ENCODE assay signal across 1 cellular context in the genomic region with DNA sequence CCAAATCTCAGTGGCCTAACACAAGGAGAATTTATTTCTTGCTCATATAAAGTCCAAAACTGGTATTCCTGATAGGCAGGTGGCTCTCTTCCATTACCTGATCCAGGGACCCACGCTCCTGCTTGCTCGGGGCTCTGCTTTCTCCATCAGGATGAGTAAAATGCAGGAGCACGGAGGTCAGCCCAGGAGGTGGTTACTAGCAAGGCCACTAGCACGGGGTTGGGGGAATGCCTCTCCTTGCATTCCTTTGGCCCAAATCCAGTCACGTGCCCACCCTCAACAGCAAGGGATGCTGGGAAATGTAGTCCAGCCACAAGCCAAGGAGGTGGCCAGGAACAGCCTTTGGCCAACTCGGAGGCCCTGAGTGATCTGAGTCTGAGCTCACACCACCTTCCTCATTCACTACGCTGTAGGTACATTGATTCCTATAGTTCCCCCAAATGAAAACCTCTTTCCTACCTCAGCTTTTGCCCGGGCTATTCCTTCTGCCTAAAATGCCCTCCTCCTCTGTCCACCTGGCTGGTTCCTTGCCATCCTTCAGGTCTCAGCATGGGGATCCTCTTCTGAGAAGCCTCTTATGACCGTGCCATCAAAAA.
TF ChIP-seq lines count a peak whose summit lies in the region.

No MANE protein-coding gene starts in this region.

TF ChIP-seq in HepG2, 621 proteins besides CTCF, POLR2A, EP300 and RAD21 (continued from another document and continues in another):
- TF ChIP-seq MED8 (CRISPR knock-in tag; IDR thresholded peaks at IDR 0.05; ENCODE audit: insufficient replicate concordance) = no peak
- no peak; a peak in 1 of 4 replicates for TF ChIP-seq HMGXB4 (CRISPR knock-in tag; IDR thresholded peaks at IDR 0.05; ENCODE audit: borderline replicate concordance in 1 of 2, low read depth in 1 of 2)
- TF ChIP-seq AGO2 (optimal IDR thresholded peaks at IDR 0.05; ENCODE audit: low read depth, low read length) = no peak
- peak; percentile 65 for TF ChIP-seq YY1 (IDR thresholded peaks at IDR 0.05; ENCODE audit: insufficient read depth, insufficient replicate concordance, low read depth, low read length)
- TF ChIP-seq EHMT2 (IDR thresholded peaks at IDR 0.05; ENCODE audit: borderline replicate concordance, low read depth, low read length) = no peak; the same call in 1 of the 2 replicates
- peak; percentile 64 for TF ChIP-seq ZNF331 (CRISPR knock-in tag; IDR thresholded peaks at IDR 0.05)
- no peak for TF ChIP-seq KDM1A (CRISPR knock-in tag; IDR thresholded peaks at IDR 0.05)
- no peak for TF ChIP-seq SYNCRIP (IDR thresholded peaks at IDR 0.05; ENCODE audit: insufficient read depth, low read depth, low read length)
- no peak for TF ChIP-seq NR2F1 (CRISPR knock-in tag; IDR thresholded peaks at IDR 0.05)
- no peak for TF ChIP-seq DPF2 (CRISPR knock-in tag; IDR thresholded peaks at IDR 0.05; ENCODE audit: borderline replicate concordance, low read depth)
- TF ChIP-seq SP140L (CRISPR knock-in tag; IDR thresholded peaks at IDR 0.05; ENCODE audit: borderline replicate concordance) = no peak
- TF ChIP-seq ZNF160 (CRISPR knock-in tag; IDR thresholded peaks at IDR 0.05) = no peak
- TF ChIP-seq ZNF720 (CRISPR knock-in tag; IDR thresholded peaks at IDR 0.05) = no peak
- TF ChIP-seq SATB2 (CRISPR knock-in tag; IDR thresholded peaks at IDR 0.05) = no peak
- peak; percentile 34; the same call in 1 of the 2 replicates for TF ChIP-seq HOMEZ (CRISPR knock-in tag; IDR thresholded peaks at IDR 0.05; ENCODE audit: low read depth)
- TF ChIP-seq, protein P1, sequence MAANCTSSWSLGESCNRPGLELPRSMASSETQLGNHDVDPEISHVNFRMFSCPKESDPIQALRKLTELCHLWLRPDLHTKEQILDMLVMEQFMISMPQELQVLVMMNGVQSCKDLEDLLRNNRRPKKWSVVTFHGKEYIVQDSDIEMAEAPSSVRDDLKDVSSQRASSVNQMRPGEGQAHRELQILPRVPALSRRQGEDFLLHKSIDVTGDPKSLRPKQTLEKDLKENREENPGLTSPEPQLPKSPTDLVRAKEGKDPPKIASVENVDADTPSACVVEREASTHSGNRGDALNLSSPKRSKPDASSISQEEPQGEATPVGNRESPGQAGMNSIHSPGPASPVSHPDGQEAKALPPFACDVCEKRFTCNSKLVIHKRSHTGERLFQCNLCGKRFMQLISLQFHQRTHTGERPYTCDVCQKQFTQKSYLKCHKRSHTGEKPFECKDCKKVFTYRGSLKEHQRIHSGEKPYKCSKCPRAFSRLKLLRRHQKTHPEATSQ (CRISPR knock-in tag; IDR thresholded peaks at IDR 0.05; ENCODE audit: borderline replicate concordance) = no peak
- no peak for TF ChIP-seq GABPA (IDR thresholded peaks at IDR 0.05; ENCODE audit: low read depth, low read length)
- peak; percentile 66 for TF ChIP-seq GABPA (CRISPR knock-in tag; IDR thresholded peaks at IDR 0.05; ENCODE audit: low read depth)
- no peak for TF ChIP-seq PCBP2 (optimal IDR thresholded peaks at IDR 0.05; ENCODE audit: low read depth, low read length, poor library complexity, severe bottlenecking)
- TF ChIP-seq BHLHE40 (IDR thresholded peaks at IDR 0.05; ENCODE audit: low read length) = peak; percentile 97
- no peak for TF ChIP-seq NFIC (IDR thresholded peaks at IDR 0.05; ENCODE audit: low read length)
- TF ChIP-seq ZSCAN25 (CRISPR knock-in tag; IDR thresholded peaks at IDR 0.05) = no peak
- TF ChIP-seq ZNF768 (CRISPR knock-in tag; IDR thresholded peaks at IDR 0.05) = no peak
- no peak for TF ChIP-seq CREB3 (CRISPR knock-in tag; IDR thresholded peaks at IDR 0.05)
- TF ChIP-seq, protein P2, sequence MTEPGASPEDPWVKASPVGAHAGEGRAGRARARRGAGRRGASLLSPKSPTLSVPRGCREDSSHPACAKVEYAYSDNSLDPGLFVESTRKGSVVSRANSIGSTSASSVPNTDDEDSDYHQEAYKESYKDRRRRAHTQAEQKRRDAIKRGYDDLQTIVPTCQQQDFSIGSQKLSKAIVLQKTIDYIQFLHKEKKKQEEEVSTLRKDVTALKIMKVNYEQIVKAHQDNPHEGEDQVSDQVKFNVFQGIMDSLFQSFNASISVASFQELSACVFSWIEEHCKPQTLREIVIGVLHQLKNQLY (CRISPR knock-in tag; IDR thresholded peaks at IDR 0.05) = peak; percentile 23; the same call in 1 of the 2 replicates
- no peak for TF ChIP-seq ZSCAN9 (CRISPR knock-in tag; IDR thresholded peaks at IDR 0.05; ENCODE audit: borderline replicate concordance)
- TF ChIP-seq ZNF235 (CRISPR knock-in tag; IDR thresholded peaks at IDR 0.05; ENCODE audit: borderline replicate concordance) = no peak
- no peak for TF ChIP-seq IRF1 (CRISPR knock-in tag; IDR thresholded peaks at IDR 0.05; ENCODE audit: low read depth)
- no peak for TF ChIP-seq ZNF34 (CRISPR knock-in tag; IDR thresholded peaks at IDR 0.05; ENCODE audit: borderline replicate concordance)
- no peak for TF ChIP-seq FOXK2 (IDR thresholded peaks at IDR 0.05)
- no peak for TF ChIP-seq JUN (CRISPR knock-in tag; IDR thresholded peaks at IDR 0.05)
- TF ChIP-seq NKX3-1 (CRISPR knock-in tag; IDR thresholded peaks at IDR 0.05) = no peak
- no peak for TF ChIP-seq ZNF558 (CRISPR knock-in tag; IDR thresholded peaks at IDR 0.05; ENCODE audit: borderline replicate concordance)
- peak; percentile 47; the same call in 1 of the 2 replicates for TF ChIP-seq ZNF431 (CRISPR knock-in tag; IDR thresholded peaks at IDR 0.05; ENCODE audit: borderline replicate concordance, low read depth)
- TF ChIP-seq SALL1 (CRISPR knock-in tag; IDR thresholded peaks at IDR 0.05) = peak; percentile 78
- no peak for TF ChIP-seq TFDP1 (CRISPR knock-in tag; IDR thresholded peaks at IDR 0.05; ENCODE audit: borderline replicate concordance)
- TF ChIP-seq CAMTA2 (CRISPR knock-in tag; IDR thresholded peaks at IDR 0.05; ENCODE audit: borderline replicate concordance) = no peak
- no peak for TF ChIP-seq ZNF562 (CRISPR knock-in tag; IDR thresholded peaks at IDR 0.05; ENCODE audit: borderline replicate concordance)
- TF ChIP-seq SP2 (CRISPR knock-in tag; IDR thresholded peaks at IDR 0.05) = no peak
- no peak for TF ChIP-seq ZNF549 (CRISPR knock-in tag; IDR thresholded peaks at IDR 0.05)
- no peak for TF ChIP-seq ZNF317 (CRISPR knock-in tag; IDR thresholded peaks at IDR 0.05)
- no peak for TF ChIP-seq ZFP1 (CRISPR knock-in tag; IDR thresholded peaks at IDR 0.05)
- TF ChIP-seq ZNF468 (CRISPR knock-in tag; IDR thresholded peaks at IDR 0.05) = no peak
- no peak for TF ChIP-seq ZNF746 (CRISPR knock-in tag; IDR thresholded peaks at IDR 0.05)
- no peak for TF ChIP-seq SRY (CRISPR knock-in tag; IDR thresholded peaks at IDR 0.05)
- TF ChIP-seq TCF7 (IDR thresholded peaks at IDR 0.05; ENCODE audit: low read depth) = no peak
- no peak for TF ChIP-seq ATAD3A (CRISPR knock-in tag; IDR thresholded peaks at IDR 0.05)
- TF ChIP-seq ZC3H4 (CRISPR knock-in tag; IDR thresholded peaks at IDR 0.05; ENCODE audit: borderline replicate concordance) = no peak
- no peak for TF ChIP-seq DBP (CRISPR knock-in tag; IDR thresholded peaks at IDR 0.05; ENCODE audit: not compliant biosample characterization)
- TF ChIP-seq, protein P3, sequence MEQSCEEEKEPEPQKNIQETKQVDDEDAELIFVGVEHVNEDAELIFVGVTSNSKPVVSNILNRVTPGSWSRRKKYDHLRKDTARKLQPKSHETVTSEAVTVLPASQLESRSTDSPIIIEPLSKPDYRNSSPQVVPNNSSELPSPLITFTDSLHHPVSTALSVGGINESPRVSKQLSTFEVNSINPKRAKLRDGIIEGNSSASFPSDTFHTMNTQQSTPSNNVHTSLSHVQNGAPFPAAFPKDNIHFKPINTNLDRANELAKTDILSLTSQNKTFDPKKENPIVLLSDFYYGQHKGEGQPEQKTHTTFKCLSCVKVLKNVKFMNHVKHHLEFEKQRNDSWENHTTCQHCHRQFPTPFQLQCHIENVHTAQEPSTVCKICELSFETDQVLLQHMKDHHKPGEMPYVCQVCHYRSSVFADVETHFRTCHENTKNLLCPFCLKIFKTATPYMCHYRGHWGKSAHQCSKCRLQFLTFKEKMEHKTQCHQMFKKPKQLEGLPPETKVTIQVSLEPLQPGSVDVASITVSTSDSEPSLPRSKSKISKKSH (CRISPR knock-in tag; IDR thresholded peaks at IDR 0.05; ENCODE audit: borderline replicate concordance) = no peak
- no peak for TF ChIP-seq ZNF446 (CRISPR knock-in tag; IDR thresholded peaks at IDR 0.05)
- no peak for TF ChIP-seq SMARCC2 (IDR thresholded peaks at IDR 0.05)
- TF ChIP-seq, protein P4, sequence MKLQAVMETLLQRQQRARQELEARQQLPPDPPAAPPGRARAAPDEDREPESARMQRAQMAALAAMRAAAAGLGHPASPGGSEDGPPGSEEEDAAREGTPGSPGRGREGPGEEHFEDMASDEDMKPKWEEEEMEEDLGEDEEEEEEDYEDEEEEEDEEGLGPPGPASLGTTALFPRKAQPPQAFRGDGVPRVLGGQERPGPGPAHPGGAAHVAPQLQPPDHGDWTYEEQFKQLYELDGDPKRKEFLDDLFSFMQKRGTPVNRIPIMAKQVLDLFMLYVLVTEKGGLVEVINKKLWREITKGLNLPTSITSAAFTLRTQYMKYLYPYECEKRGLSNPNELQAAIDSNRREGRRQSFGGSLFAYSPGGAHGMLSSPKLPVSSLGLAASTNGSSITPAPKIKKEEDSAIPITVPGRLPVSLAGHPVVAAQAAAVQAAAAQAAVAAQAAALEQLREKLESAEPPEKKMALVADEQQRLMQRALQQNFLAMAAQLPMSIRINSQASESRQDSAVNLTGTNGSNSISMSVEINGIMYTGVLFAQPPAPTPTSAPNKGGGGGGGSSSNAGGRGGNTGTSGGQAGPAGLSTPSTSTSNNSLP (IDR thresholded peaks at IDR 0.05; ENCODE audit: low read depth, low read length) = no peak
- TF ChIP-seq ZNF296 (CRISPR knock-in tag; conservative IDR thresholded peaks at IDR 0.05) = no peak
- no peak for TF ChIP-seq MAF1 (CRISPR knock-in tag; IDR thresholded peaks at IDR 0.05; ENCODE audit: borderline replicate concordance)
- TF ChIP-seq NFATC3 (CRISPR knock-in tag; IDR thresholded peaks at IDR 0.05) = no peak
- TF ChIP-seq ZNF7 (CRISPR knock-in tag; IDR thresholded peaks at IDR 0.05) = no peak
- TF ChIP-seq MXD4 (CRISPR knock-in tag; IDR thresholded peaks at IDR 0.05) = no peak
- TF ChIP-seq ZNF230 (CRISPR knock-in tag; IDR thresholded peaks at IDR 0.05) = no peak
- 0 out of 2 replicates have a peak, but pooled peaks have one; percentile 50 for TF ChIP-seq GATAD2A (CRISPR knock-in tag; IDR thresholded peaks at IDR 0.05)
- TF ChIP-seq ZSCAN20 (CRISPR knock-in tag; IDR thresholded peaks at IDR 0.05; ENCODE audit: borderline replicate concordance) = no peak
- no peak for TF ChIP-seq SRSF4 (IDR thresholded peaks at IDR 0.05; ENCODE audit: low read depth, low read length, poor library complexity, severe bottlenecking)
- TF ChIP-seq SP5 (CRISPR knock-in tag; IDR thresholded peaks at IDR 0.05; ENCODE audit: borderline replicate concordance, low read depth) = no peak
- TF ChIP-seq SIN3A (IDR thresholded peaks at IDR 0.05; ENCODE audit: borderline replicate concordance, low read depth, low read length) = no peak; the same call in 1 of the 2 replicates
- TF ChIP-seq ELF4 (CRISPR knock-in tag; IDR thresholded peaks at IDR 0.05; ENCODE audit: borderline replicate concordance) = no peak
